1 cellular context compared by ENCODE assay signal in the genomic region with DNA sequence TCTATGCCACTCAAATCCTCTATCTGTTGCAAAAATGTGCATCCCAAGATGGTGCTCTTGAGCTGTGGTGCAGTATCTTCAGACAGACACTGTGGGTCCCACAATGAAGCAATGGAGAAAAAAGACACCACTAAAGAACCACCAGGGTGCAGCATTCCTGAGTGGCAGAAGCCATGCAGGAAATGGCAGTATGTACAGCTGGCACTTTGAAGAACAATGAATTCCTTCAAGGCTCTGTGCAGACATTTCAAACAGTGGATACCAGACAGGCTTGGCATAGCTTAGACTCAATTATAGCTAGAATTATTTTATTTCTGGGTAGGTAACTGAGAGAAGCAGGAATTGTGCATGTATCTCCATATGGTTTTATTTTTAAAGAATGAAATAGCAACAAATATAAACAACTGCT.
TF ChIP-seq lines count a peak whose summit lies in the region.

No MANE protein-coding gene starts in this region.

TF ChIP-seq in WTC11, 78 proteins besides CTCF, POLR2A, EP300 and RAD21 (continued from another document):
- no peak for TF ChIP-seq ZNF425 (CRISPR knock-in tag; conservative IDR thresholded peaks at IDR 0.05)
